11 cellular contexts compared by ENCODE assay signal in genomic region chr10:75223507-75223906, GRCh38. TPM values are rescaled to one million over a fixed set of nuclear protein-coding genes. Genes with fewer than 3 reads are reported as not detected.
DNase-seq lines count a peak whose midpoint lies in the region; ATAC-seq and TF ChIP-seq lines count a peak whose summit lies in the region.
"Had no signal": no experiment of that assay in that cellular context is flagged by ENCODE, and none has a peak within 500 bp of the region (broad histone marks: within the 10 kb centered on the region; RNA-seq: fewer than 3 reads in every experiment).

No MANE protein-coding gene starts in this region.

- H3K27me3 ChIP-seq in adrenal gland = no peaks in the 10 kb centered on the region
- H3K27me3 ChIP-seq in mesenchymal stem cell (ENCODE audit: control insufficient read depth in 1 of 2, insufficient read depth in 1 of 2, low read length in 2 of 2) = no peaks in the 10 kb centered on the region
- no peaks in the 10 kb centered on the region for H3K27me3 ChIP-seq in suprapubic skin
- H3K27me3 ChIP-seq in left lung = no peaks in the 10 kb centered on the region
- H3K27me3 ChIP-seq: ovary had no signal

- H2BK5ac ChIP-seq in mesenchymal stem cell (ENCODE audit: low read depth, low read length, poor library complexity, severe bottlenecking) = no peak overlapping the region

- H3K27me3 Mint-ChIP-seq in activated T-cell treated with anti-CD3 and anti-CD28 coated beads, Interleukin-2, amount 50 U/mL, for 24 hours = no peaks in the 10 kb centered on the region

- H3K27ac Mint-ChIP-seq in activated T-cell treated with anti-CD3 and anti-CD28 coated beads, Interleukin-2, amount 50 U/mL, for 24 hours = peak overlapping the region; percentile 78

- peak overlapping the region; percentile 82 for H3K9ac ChIP-seq in mesenchymal stem cell (ENCODE audit: low read length)

- H3K4me3 Mint-ChIP-seq in activated T-cell treated with anti-CD3 and anti-CD28 coated beads, Interleukin-2, amount 50 U/mL, for 24 hours = no peak overlapping the region
- H3K4me3 Mint-ChIP-seq: activated T-helper 1 cell treated with anti-CD3 and anti-CD28 coated beads, Interleukin-12 subunit alpha, Interleukin-12 subunit beta, Interleukin-2, Interleukin-4 antibody, amounts not matched to agents 30 ng/mL and 10 ng/mL and 1 ng/mL, durations not matched to agents 14 hours and 24 hours and 36 hours had no signal

- no peak overlapping the region for H4K8ac ChIP-seq in mesenchymal stem cell (ENCODE audit: low read length)

- no peak overlapping the region for H2BK12ac ChIP-seq in mesenchymal stem cell (ENCODE audit: low read length in 2 of 2)

- DNase-seq in activated T-cell treated with anti-CD3 and anti-CD28 coated beads, Interleukin-2, amount 50 U/mL, for 24 hours = no peak
- DNase-seq in activated T-cell treated with anti-CD3 and anti-CD28 coated beads for 4 hours (no peak), adrenal gland (peak in 1 of 7 donors; percentile 11), mesenchymal stem cell (no peak), suprapubic skin (ENCODE audit: low spot score in 2 of 2) (peak in 1 of 2 donors; percentile 9), SW 1271 (lab: John Stamatoyannopoulos, UW) (no peak), left lung (no peak), OCI-M1 (lab: John Stamatoyannopoulos, UW) (no peak)
- DNase-seq: 8988T, ovary had no signal

- H3K9me3 ChIP-seq in adrenal gland (replicated peaks in 1 of 3) (no peaks in the 10 kb centered on the region), mesenchymal stem cell (ENCODE audit: control insufficient read depth, low read length) (no peaks in the 10 kb centered on the region), suprapubic skin (no peaks in the 10 kb centered on the region), left lung (no peaks in the 10 kb centered on the region)
- H3K9me3 ChIP-seq: ovary had no signal

- H3K4me1 Mint-ChIP-seq in activated T-cell treated with anti-CD3 and anti-CD28 coated beads, Interleukin-2, amount 50 U/mL, for 24 hours (ENCODE audit: low read depth) = peaks cover 58% of the 10 kb centered on the region

- no peak overlapping the region for H3K18ac ChIP-seq in mesenchymal stem cell (ENCODE audit: low read depth in 1 of 2, low read length in 2 of 2)

- ATAC-seq in left lung = no peak

- TF ChIP-seq CTCF in adrenal gland (IDR thresholded peaks at IDR 0.05) = no peak
- no peak for TF ChIP-seq CTCF in suprapubic skin (IDR thresholded peaks at IDR 0.05)
- TF ChIP-seq CTCF in left lung (IDR thresholded peaks at IDR 0.05) = no peak

- no peak overlapping the region for H2BK15ac ChIP-seq in mesenchymal stem cell (ENCODE audit: low read depth, poor library complexity, severe bottlenecking)

- H3K4me1 ChIP-seq in adrenal gland (replicated peaks in 1 of 2) (peaks cover 40 to 52% of the 10 kb centered on the region in 2 donors), mesenchymal stem cell (ENCODE audit: control insufficient read depth, insufficient read depth, low read depth, low read length) (peaks cover 14% of the 10 kb centered on the region), suprapubic skin (peaks cover 54% of the 10 kb centered on the region), left lung (peaks cover 33 to 51% of the 10 kb centered on the region in 2 donors)

- no peak overlapping the region for H2AFZ ChIP-seq in mesenchymal stem cell (ENCODE audit: low read depth, low read length)

- TF ChIP-seq POLR2A in adrenal gland (IDR thresholded peaks at IDR 0.05) (no peak), suprapubic skin (IDR thresholded peaks at IDR 0.05) (no peak)

- no peak overlapping the region for H3K4me2 ChIP-seq in mesenchymal stem cell (ENCODE audit: low read length, poor library complexity, severe bottlenecking)

- H3K9me3 Mint-ChIP-seq in activated T-cell treated with anti-CD3 and anti-CD28 coated beads, Interleukin-2, amount 50 U/mL, for 24 hours = no peaks in the 10 kb centered on the region
- H3K9me3 Mint-ChIP-seq: activated T-helper 1 cell treated with anti-CD3 and anti-CD28 coated beads, Interleukin-12 subunit alpha, Interleukin-12 subunit beta, Interleukin-2, Interleukin-4 antibody, amounts not matched to agents 30 ng/mL and 10 ng/mL and 1 ng/mL, durations not matched to agents 14 hours and 24 hours and 36 hours had no signal

- H3K79me1 ChIP-seq in mesenchymal stem cell (replicated peaks; ENCODE audit: low read length, poor library complexity, severe bottlenecking) = peaks cover 2% of the 10 kb centered on the region

- H4K91ac ChIP-seq in mesenchymal stem cell (ENCODE audit: low read length) = no peak overlapping the region

- H3K14ac ChIP-seq in mesenchymal stem cell (ENCODE audit: low read length in 2 of 2) = no peak overlapping the region

- H3K4me3 ChIP-seq in adrenal gland (no peak overlapping the region), mesenchymal stem cell (ENCODE audit: insufficient read depth in 1 of 2, low read depth in 1 of 2, low read length in 2 of 2) (no peak overlapping the region), suprapubic skin (no peak overlapping the region), left lung (no peak overlapping the region)
- H3K4me3 ChIP-seq: ovary had no signal

- H2BK120ac ChIP-seq in mesenchymal stem cell (ENCODE audit: low read depth, low read length) = no peak overlapping the region

- H3K36me3 Mint-ChIP-seq in activated T-cell treated with anti-CD3 and anti-CD28 coated beads, Interleukin-2, amount 50 U/mL, for 24 hours (ENCODE audit: low read depth) = peaks cover 93% of the 10 kb centered on the region

- H3K27ac ChIP-seq in adrenal gland = peak overlapping the region; percentile 35 to 96 (median 91)
- H3K27ac ChIP-seq in mesenchymal stem cell (ENCODE audit: low read length, poor library complexity, severe bottlenecking) = peak overlapping the region; percentile 6
- H3K27ac ChIP-seq in suprapubic skin = peak overlapping the region; percentile 87
- peak overlapping the region in 1 of 2 donors; percentile 73 for H3K27ac ChIP-seq in left lung

- intact Hi-C loops in adrenal gland (cut with DNase I) = no loop called here
- intact Hi-C loops in left lung (cut with DNase I) = no loop called here

- no peak for TF ChIP-seq EP300 in suprapubic skin (IDR thresholded peaks at IDR 0.05)

- no peak overlapping the region for H3K23ac ChIP-seq in mesenchymal stem cell (ENCODE audit: low read length in 2 of 2)

- no peak overlapping the region for H2AK5ac ChIP-seq in mesenchymal stem cell (ENCODE audit: low read length, severe bottlenecking)

- peaks cover 0 to 65% of the 10 kb centered on the region in 2 donors for H3K36me3 ChIP-seq in adrenal gland (replicated peaks in 1 of 2)
- H3K36me3 ChIP-seq in mesenchymal stem cell (ENCODE audit: control insufficient read depth in 1 of 2, insufficient read depth in 2 of 2, low read depth in 1 of 2, low read length in 2 of 2) = peaks cover 29 to 80% of the 10 kb centered on the region in 2 experiments
- H3K36me3 ChIP-seq in suprapubic skin = peaks cover 58% of the 10 kb centered on the region
- H3K36me3 ChIP-seq in left lung = peaks cover 2 to 97% of the 10 kb centered on the region in 2 donors
- H3K36me3 ChIP-seq: ovary had no signal

- WGBS in adrenal gland, 4 donors = 39 to 66% (median 58%) methylated on average over 2 of the region's 2 CpGs
- WGBS in mesenchymal stem cell = 88% methylated on average over 2 of the region's 2 CpGs
- WGBS in suprapubic skin = 71% methylated on average over 2 of the region's 2 CpGs

- H3K4ac ChIP-seq in mesenchymal stem cell (ENCODE audit: low read depth in 1 of 2, low read length in 2 of 2) = no peak overlapping the region

RNA-seq across cellular contexts. Expression of gene COMTD1, which starts 12.2 kb away (rescaled TPM):
- 10 to 100 TPM; 17.3 to 82.0 (median 32.7) TPM for total RNA-seq in adrenal gland
- polyA plus RNA-seq in adrenal gland = 100 to 1,000 TPM in 1 of 3 donors, 10 to 100 TPM in 1, 1 to 10 TPM in 1; 2.0 to 137 (median 95.0) TPM
- 11.1 TPM for polyA plus RNA-seq in mesenchymal stem cell (2013, experiment 1 of 2)
- polyA plus RNA-seq in mesenchymal stem cell (2013, experiment 2 of 2) = 8.8 TPM
- 10 to 100 TPM; 32.4 to 69.8 (median 46.7) TPM for total RNA-seq in suprapubic skin
- total RNA-seq in left lung = 10 to 100 TPM; 18.6 to 26.5 TPM

RNA-seq across cellular contexts. Expression of gene VDAC2, which starts 12.9 kb away (rescaled TPM):
- 100 to 1,000 TPM; 139 to 271 (median 197) TPM for total RNA-seq in adrenal gland
- 100 to 1,000 TPM in 2 of 3 donors, 10 to 100 TPM in 1; 83.2 to 297 (median 115) TPM for polyA plus RNA-seq in adrenal gland
- polyA plus RNA-seq in mesenchymal stem cell (2013, experiment 1 of 2) = 152 TPM
- polyA plus RNA-seq in mesenchymal stem cell (2013, experiment 2 of 2) = 153 TPM
- 100 to 1,000 TPM; 111 to 196 (median 146) TPM for total RNA-seq in suprapubic skin
- total RNA-seq in left lung = 100 to 1,000 TPM; 151 to 155 TPM
